In genomic region chr12:60874091-60874490, GRCh38 we compare ENCODE assay signal across 30 cellular contexts.
"Had no signal": no experiment of that assay in that cellular context is flagged by ENCODE, and none has a peak within 500 bp of the region (broad histone marks: within the 10 kb centered on the region; RNA-seq: fewer than 3 reads in every experiment).

No MANE protein-coding gene starts in this region.

- H3K4me1 ChIP-seq: parathyroid adenoma, psoas muscle, spleen, suprapubic skin, testis, tibial artery, transverse colon, upper lobe of right lung, uterus had no signal

- H3K9me3 ChIP-seq: neutrophil, ovary, suprapubic skin, testis, tibial artery, upper lobe of right lung, uterus had no signal

- H3K9ac ChIP-seq: parathyroid adenoma had no signal

- H3K4me2 ChIP-seq: smooth muscle cell had no signal

- H2AFZ ChIP-seq: parathyroid adenoma had no signal

- H3K36me3 ChIP-seq: neutrophil, ovary, spleen, suprapubic skin, tibial artery, transverse colon, upper lobe of right lung, uterus had no signal

- H3K4me3 ChIP-seq: ovary, psoas muscle, skin epidermis, smooth muscle cell, spleen, suprapubic skin, testis, tibial artery, transverse colon, upper lobe of right lung, uterus had no signal

- DNase-seq: naive thymus-derived CD8-positive, alpha-beta T cell; nephron progenitor cell; nucleus accumbens; ovary; posterior cingulate gyrus; psoas muscle; right cardiac atrium; spleen; stimulated activated CD4-positive, alpha-beta T cell treated with anti-CD3 and anti-CD28 coated beads, Interleukin-12 subunit alpha, Interleukin-12 subunit beta, amount 100 ng/mL, for 4 hours; stimulated activated CD4-positive, alpha-beta T cell treated with anti-CD3 and anti-CD28 coated beads, Interleukin-1b, Interleukin-23, amount 100 ng/mL, for 48 hours; stimulated activated CD4-positive, alpha-beta T cell treated with anti-CD3 and anti-CD28 coated beads, Interleukin-4, amount 100 ng/mL, for 1 hour; stimulated activated CD4-positive, alpha-beta T cell treated with anti-CD3 and anti-CD28 coated beads, Interleukin-4, amount 100 ng/mL, for 4 hours; stimulated activated CD8-positive, alpha-beta memory T cell treated with anti-CD3 and anti-CD28 coated beads, Interleukin-4, amount 100 ng/mL, for 48 hours; stimulated activated naive CD4-positive, alpha-beta T cell; stimulated activated naive CD8-positive, alpha-beta T cell treated with anti-CD3 and anti-CD28 coated beads, Interleukin-15, amount 100 ng/mL, for 72 hours; stimulated activated naive CD8-positive, alpha-beta T cell treated with anti-CD3 and anti-CD28 coated beads, Interleukin-15, Interleukin-2, amounts not matched to agents 100 U/mL and 50 U/mL, for 24 hours; substantia nigra; testis; tibial artery; transverse colon; upper lobe of right lung; uterus had no signal

- H3K27ac ChIP-seq: neutrophil, ovary, parathyroid adenoma, psoas muscle, skin epidermis, spleen, suprapubic skin, testis, tibial artery, transverse colon, upper lobe of right lung, uterus had no signal

- ATAC-seq: naive thymus-derived CD8-positive, alpha-beta T cell; natural killer cell treated with Interleukin-12 subunit alpha and Interleukin-12 subunit beta and Interleukin-15 and Interleukin-18, amount 100 ng/mL, for 72 hours; psoas muscle; right cardiac atrium; sciatic nerve; stimulated activated memory B cell treated with anti-CD40 and anti-IgM and Interleukin-4, amounts not matched to agents 10 μg/mL and 1 μg/mL and 100 μg/mL, for 72 hours; stimulated activated naive CD8-positive, alpha-beta T cell treated with anti-CD3 and anti-CD28 coated beads, Interleukin-15, amount 100 ng/mL, for 72 hours; stimulated activated naive CD8-positive, alpha-beta T cell treated with anti-CD3 and anti-CD28 coated beads, Interleukin-15, Interleukin-2, amounts not matched to agents 100 U/mL and 50 U/mL, for 24 hours had no signal

- H3K27me3 ChIP-seq: neutrophil, ovary, spleen, suprapubic skin, testis, transverse colon, upper lobe of right lung, uterus had no signal
